ENCODE assay signal across 16 cellular contexts in the genomic region with DNA sequence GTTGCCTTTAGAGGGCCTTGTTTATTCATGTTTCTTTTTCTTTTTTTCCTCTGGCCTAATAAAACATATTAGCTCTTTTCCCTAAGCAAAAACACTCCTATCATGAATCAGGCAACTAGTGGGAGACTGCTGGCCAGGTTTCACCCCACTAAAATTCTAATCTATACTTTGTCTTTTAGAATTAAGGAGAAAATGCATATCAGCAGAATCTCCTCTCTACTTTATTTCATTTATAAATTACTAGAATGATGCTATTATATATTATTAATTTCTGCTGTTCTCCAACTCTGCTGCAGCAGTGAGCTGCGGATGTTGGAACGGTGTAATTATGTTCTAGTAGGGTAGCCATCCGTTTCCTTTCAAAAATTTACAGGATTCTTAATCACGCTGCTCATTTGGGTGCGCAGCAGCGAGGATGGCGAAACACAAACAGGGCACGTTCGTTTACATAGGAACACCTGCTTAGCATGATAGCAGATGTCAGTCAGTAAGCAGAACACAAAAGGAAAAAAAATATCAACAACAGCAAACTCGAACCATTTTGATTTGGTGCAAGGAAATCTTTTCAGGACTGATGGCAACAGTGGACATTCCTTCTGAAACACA.
A peak's percentile ranks its signal among the peaks of the same experiment; 100 is the strongest.
DNase-seq lines count a peak whose midpoint lies in the region; ATAC-seq lines count a peak whose summit lies in the region.
"Had no signal": no experiment of that assay in that cellular context is flagged by ENCODE, and none has a peak within 500 bp of the region (broad histone marks: within the 10 kb centered on the region; RNA-seq: fewer than 3 reads in every experiment).

No MANE protein-coding gene starts in this region.

- in situ Hi-C loops in KBM-7 (cut with MboI; ENCODE audit: low pct_unique_long_range_greater_than_20kb, low sequenced_read_pairs): no loop called here

- H3K27me3 Mint-ChIP-seq in effector memory CD8-positive, alpha-beta T cell: no peaks in the 10 kb centered on the region

- H3K4me3 Mint-ChIP-seq in effector memory CD8-positive, alpha-beta T cell: peak overlapping the region in 1 of 2 donors; percentile 73
- H3K4me3 Mint-ChIP-seq in stimulated activated effector memory CD8-positive, alpha-beta T cell treated with anti-CD3 and anti-CD28 coated beads, Interleukin-12 subunit alpha, Interleukin-12 subunit beta, amount 100 ng/mL, for 72 hours: peak overlapping the region; percentile 57
- H3K4me3 Mint-ChIP-seq: CD4-positive, CD25-positive, alpha-beta regulatory T cell; WTC11 had no signal

- H3K27ac Mint-ChIP-seq in effector memory CD8-positive, alpha-beta T cell: peak overlapping the region; percentile 87 to 91
- peak overlapping the region; percentile 67 for H3K27ac Mint-ChIP-seq in stimulated activated effector memory CD8-positive, alpha-beta T cell treated with anti-CD3 and anti-CD28 coated beads, Interleukin-12 subunit alpha, Interleukin-12 subunit beta, amount 100 ng/mL, for 72 hours
- H3K27ac Mint-ChIP-seq: activated T-helper 2 cell treated with anti-CD3 and anti-CD28 coated beads, Interferon-gamma antibody, Interleukin-2, Interleukin-4, amounts not matched to agents 10 μg/mL and 5 μg/mL and 100 μg/mL, durations not matched to agents 14 hours and 24 hours and 36 hours; CD4-positive, CD25-positive, alpha-beta regulatory T cell; WTC11 had no signal

- H3K36me3 Mint-ChIP-seq in effector memory CD8-positive, alpha-beta T cell (ENCODE audit: insufficient read depth): peaks cover 60% of the 10 kb centered on the region
- H3K36me3 Mint-ChIP-seq in stimulated activated effector memory CD8-positive, alpha-beta T cell treated with anti-CD3 and anti-CD28 coated beads, Interleukin-12 subunit alpha, Interleukin-12 subunit beta, amount 100 ng/mL, for 72 hours: peaks cover 89% of the 10 kb centered on the region
- H3K36me3 Mint-ChIP-seq: CD4-positive, CD25-positive, alpha-beta regulatory T cell; WTC11 had no signal

- DNase-seq in DMS53 (lab: John Stamatoyannopoulos, UW): peak; percentile 57
- DNase-seq in DMS53 treated with DMSO at 0.1 percent for 48 hours (lab: John Stamatoyannopoulos, UW; ENCODE audit: unreplicated experiment): no peak
- peak; percentile 60 for DNase-seq in NCI-H345 treated with DMSO at 0.1 percent for 48 hours (lab: John Stamatoyannopoulos, UW; ENCODE audit: unreplicated experiment)
- no peak for DNase-seq in effector memory CD8-positive, alpha-beta T cell
- no peak for DNase-seq in stimulated activated effector memory CD8-positive, alpha-beta T cell treated with anti-CD3 and anti-CD28 coated beads, Interleukin-12 subunit alpha, Interleukin-12 subunit beta, amount 100 ng/mL, for 72 hours (ENCODE audit: low spot score in 2 of 2)
- DNase-seq in NCI-H2196 (lab: John Stamatoyannopoulos, UW; ENCODE audit: unreplicated experiment): no peak
- no peak for DNase-seq in KBM-7
- DNase-seq: CD4-positive, CD25-positive, alpha-beta regulatory T cell; esophagus squamous epithelium; GM23248; NK-92 treated with Interleukin-12 subunit alpha and Interleukin-12 subunit beta, amount 100 ng/mL, for 24 hours; stimulated activated CD4-positive, alpha-beta T cell treated with anti-CD3 and anti-CD28 coated beads, Interleukin-4, amount 100 ng/mL, for 24 hours; stimulated activated CD8-positive, alpha-beta memory T cell treated with anti-CD3 and anti-CD28 coated beads, Interleukin-4, amount 100 ng/mL, for 48 hours had no signal

- peaks cover 25 to 67% of the 10 kb centered on the region in 2 donors for H3K4me1 Mint-ChIP-seq in effector memory CD8-positive, alpha-beta T cell (ENCODE audit: low read depth in 2 of 2)
- peaks cover 60% of the 10 kb centered on the region for H3K4me1 Mint-ChIP-seq in stimulated activated effector memory CD8-positive, alpha-beta T cell treated with anti-CD3 and anti-CD28 coated beads, Interleukin-12 subunit alpha, Interleukin-12 subunit beta, amount 100 ng/mL, for 72 hours
- H3K4me1 Mint-ChIP-seq: CD4-positive, CD25-positive, alpha-beta regulatory T cell; WTC11 had no signal

- no peak for ATAC-seq in effector memory CD8-positive, alpha-beta T cell (replicated peaks)
- ATAC-seq in stimulated activated effector memory CD8-positive, alpha-beta T cell treated with anti-CD3 and anti-CD28 coated beads, Interleukin-12 subunit alpha, Interleukin-12 subunit beta, amount 100 ng/mL, for 72 hours: no peak
- no peak for ATAC-seq in HG02852 (IDR thresholded peaks at IDR 0.05; ENCODE audit: unreplicated experiment)
- ATAC-seq: WTC11 had no signal

- no peaks in the 10 kb centered on the region for H3K9me3 Mint-ChIP-seq in effector memory CD8-positive, alpha-beta T cell
- H3K9me3 Mint-ChIP-seq in stimulated activated effector memory CD8-positive, alpha-beta T cell treated with anti-CD3 and anti-CD28 coated beads, Interleukin-12 subunit alpha, Interleukin-12 subunit beta, amount 100 ng/mL, for 72 hours: no peaks in the 10 kb centered on the region
- H3K9me3 Mint-ChIP-seq: activated T-helper 2 cell treated with anti-CD3 and anti-CD28 coated beads, Interferon-gamma antibody, Interleukin-2, Interleukin-4, amounts not matched to agents 10 μg/mL and 5 μg/mL and 100 μg/mL, durations not matched to agents 14 hours and 24 hours and 36 hours; CD4-positive, CD25-positive, alpha-beta regulatory T cell; WTC11 had no signal

Comparison
In these comparisons a context has a peak if more than half of its experiments do, and no peak if none do; other contexts are left out.
1. DNase-seq: peak in DMS53 (single experiment) and NCI-H345 treated with DMSO at 0.1 percent for 48 hours (single experiment); none in DMS53 treated with DMSO at 0.1 percent for 48 hours (single experiment), effector memory CD8-positive, alpha-beta T cell (0 of 3), stimulated activated effector memory CD8-positive, alpha-beta T cell treated with anti-CD3 and anti-CD28 coated beads, Interleukin-12 subunit alpha, Interleukin-12 subunit beta, amount 100 ng/mL, for 72 hours (0 of 2), NCI-H2196 (single experiment) and KBM-7 (single experiment).